In genomic region chr22:43731986-43732385, GRCh38 we compare ENCODE assay signal across 25 cellular contexts.
"Had no signal": no experiment of that assay in that cellular context is flagged by ENCODE, and none has a peak within 500 bp of the region (broad histone marks: within the 10 kb centered on the region; RNA-seq: fewer than 3 reads in every experiment).

No MANE protein-coding gene starts in this region.

- ATAC-seq: body of pancreas, gastrocnemius medialis, psoas muscle, right cardiac atrium, T-helper 17 cell had no signal

- DNase-seq: activated B cell treated with CpG ODN at 0.5 μM for 24 hours; activated CD4-positive, alpha-beta memory T cell treated with anti-CD3 and anti-CD28 coated beads for 36 hours; activated CD4-positive, alpha-beta T cell treated with anti-CD3 and anti-CD28 coated beads for 4 hours; activated naive CD4-positive, alpha-beta T cell treated with anti-CD3 and anti-CD28 coated beads for 36 hours; activated naive CD8-positive, alpha-beta T cell treated with anti-CD3 and anti-CD28 coated beads, Interleukin-2, amount 10 ng/mL, durations not matched to agents 7 days and 5 days; activated T-cell treated with anti-CD3 and anti-CD28 coated beads, Interleukin-2, amount 50 U/mL, for 48 hours; body of pancreas; cortex of kidney; effector CD8-positive, alpha-beta T cell; gastrocnemius medialis; hypothalamus; left ventricle myocardium inferior; mammary epithelial cell; ovary; psoas muscle; right cardiac atrium; stimulated activated CD4-positive, alpha-beta T cell treated with anti-CD3 and anti-CD28 coated beads, Interleukin-12 subunit alpha, Interleukin-12 subunit beta, amount 100 ng/mL, for 4 hours; stimulated activated CD4-positive, alpha-beta T cell treated with anti-CD3 and anti-CD28 coated beads, Interleukin-1b, Interleukin-23, amount 100 ng/mL, for 48 hours; substantia nigra; T-helper 17 cell; thyroid gland had no signal

- H3K36me3 Mint-ChIP-seq: activated CD4-positive, alpha-beta memory T cell treated with anti-CD3 and anti-CD28 coated beads for 36 hours; activated naive CD8-positive, alpha-beta T cell treated with anti-CD3 and anti-CD28 coated beads, Interleukin-2, amount 10 ng/mL, durations not matched to agents 7 days and 5 days had no signal

- H3K4me3 ChIP-seq: body of pancreas, cardiac muscle cell, gastrocnemius medialis, left ventricle myocardium inferior, ovary, psoas muscle, thyroid gland had no signal

- H3K4me1 ChIP-seq: body of pancreas, gastrocnemius medialis, psoas muscle, thyroid gland had no signal

- H3K27ac ChIP-seq: body of pancreas, cardiac muscle cell, gastrocnemius medialis, left ventricle myocardium inferior, neutrophil, ovary, psoas muscle, thyroid gland had no signal

- H3K4me3 Mint-ChIP-seq: activated B cell treated with CpG ODN at 0.5 μM for 24 hours; activated CD4-positive, alpha-beta memory T cell treated with anti-CD3 and anti-CD28 coated beads for 36 hours; activated naive CD4-positive, alpha-beta T cell treated with anti-CD3 and anti-CD28 coated beads for 36 hours; activated naive CD8-positive, alpha-beta T cell treated with anti-CD3 and anti-CD28 coated beads, Interleukin-2, amount 10 ng/mL, durations not matched to agents 7 days and 5 days; nephron; stimulated activated naive CD8-positive, alpha-beta T cell treated with anti-CD3 and anti-CD28 coated beads, Interleukin-15, Interleukin-2, amounts not matched to agents 100 ng/mL and 50 ng/mL, for 24 hours; T-helper 17 cell had no signal

- H3K9me3 ChIP-seq: body of pancreas, gastrocnemius medialis, left ventricle myocardium inferior, neutrophil, ovary, psoas muscle, thyroid gland had no signal

- H3K27me3 ChIP-seq: body of pancreas, cardiac muscle cell, gastrocnemius medialis, neutrophil, ovary, thyroid gland had no signal

- H3K36me3 ChIP-seq: cardiac muscle cell, gastrocnemius medialis, left ventricle myocardium inferior, neutrophil, ovary, thyroid gland had no signal

- H3K4me1 Mint-ChIP-seq: activated B cell treated with CpG ODN at 0.5 μM for 24 hours; activated naive CD8-positive, alpha-beta T cell treated with anti-CD3 and anti-CD28 coated beads, Interleukin-2, amount 10 ng/mL, durations not matched to agents 7 days and 5 days; nephron; T-helper 17 cell had no signal

- H3K27ac Mint-ChIP-seq: activated B cell treated with CpG ODN at 0.5 μM for 24 hours; activated CD4-positive, alpha-beta memory T cell treated with anti-CD3 and anti-CD28 coated beads for 36 hours; activated naive CD4-positive, alpha-beta T cell treated with anti-CD3 and anti-CD28 coated beads for 36 hours; activated naive CD8-positive, alpha-beta T cell treated with anti-CD3 and anti-CD28 coated beads, Interleukin-2, amount 10 ng/mL, durations not matched to agents 7 days and 5 days; nephron; stimulated activated naive CD8-positive, alpha-beta T cell treated with anti-CD3 and anti-CD28 coated beads, Interleukin-15, Interleukin-2, amounts not matched to agents 100 ng/mL and 50 ng/mL, for 24 hours; T-helper 17 cell had no signal

- H3K9me3 Mint-ChIP-seq: activated CD4-positive, alpha-beta memory T cell treated with anti-CD3 and anti-CD28 coated beads for 36 hours; activated naive CD8-positive, alpha-beta T cell treated with anti-CD3 and anti-CD28 coated beads, Interleukin-2, amount 10 ng/mL, durations not matched to agents 7 days and 5 days; nephron; stimulated activated naive CD8-positive, alpha-beta T cell treated with anti-CD3 and anti-CD28 coated beads, Interleukin-15, Interleukin-2, amounts not matched to agents 100 ng/mL and 50 ng/mL, for 24 hours had no signal
